ENCODE assay signal across 1 cellular context in genomic region chr6:127547215-127547614, GRCh38.
TF ChIP-seq lines count a peak whose summit lies in the region.

No MANE protein-coding gene starts in this region.

TF ChIP-seq in H1, 55 proteins besides CTCF, POLR2A, EP300 and RAD21 (continued from another document):
- TF ChIP-seq CHD7 (IDR thresholded peaks at IDR 0.05; ENCODE audit: insufficient replicate concordance, low read length), result no peak
- TF ChIP-seq SP2 (IDR thresholded peaks at IDR 0.05; ENCODE audit: low read length), result no peak
- no peak for TF ChIP-seq RBBP5 (IDR thresholded peaks at IDR 0.05; ENCODE audit: borderline replicate concordance, low read depth, low read length)
- TF ChIP-seq JUND (IDR thresholded peaks at IDR 0.05; ENCODE audit: low read length), result no peak
- TF ChIP-seq SIRT6 (IDR thresholded peaks at IDR 0.05; ENCODE audit: low read length), result no peak
- no peak for TF ChIP-seq RNF2 (IDR thresholded peaks at IDR 0.05; ENCODE audit: borderline replicate concordance, low read depth, low read length, missing control alignments, poor library complexity, severe bottlenecking)
